1 cellular context compared by ENCODE assay signal in genomic region chr12:89825591-89826449, GRCh38.
TF ChIP-seq lines count a peak whose summit lies in the region.

No MANE protein-coding gene starts in this region.

TF ChIP-seq in HepG2, 621 proteins besides CTCF, POLR2A, EP300 and RAD21 (continued from another document):
- no peak for TF ChIP-seq PHB2 (IDR thresholded peaks at IDR 0.05; ENCODE audit: partially characterized antibody)
- TF ChIP-seq CHD4 (IDR thresholded peaks at IDR 0.05; ENCODE audit: borderline replicate concordance, low read length) = no peak
- TF ChIP-seq ZNF292 (CRISPR knock-in tag; IDR thresholded peaks at IDR 0.05; ENCODE audit: borderline replicate concordance, low read depth) = no peak
- no peak for TF ChIP-seq ZNF333 (CRISPR knock-in tag; IDR thresholded peaks at IDR 0.05; ENCODE audit: borderline replicate concordance)
- no peak for TF ChIP-seq SRSF9 (IDR thresholded peaks at IDR 0.05; ENCODE audit: borderline replicate concordance, insufficient read depth, low read depth, low read length, poor library complexity, severe bottlenecking)
